1 cellular context compared by ENCODE assay signal in genomic region chr11:72631806-72632731, GRCh38.
TF ChIP-seq lines count a peak whose summit lies in the region.

No MANE protein-coding gene starts in this region.

TF ChIP-seq in K562, 482 proteins besides CTCF, POLR2A, EP300 and RAD21 (continued from another document and continues in another):
- no peak for TF ChIP-seq VEZF1 (CRISPR knock-in tag; IDR thresholded peaks at IDR 0.05)
- TF ChIP-seq RNF2 (IDR thresholded peaks at IDR 0.05): 0 out of 2 replicates have a peak, but pooled peaks have one; percentile 13
- no peak for TF ChIP-seq RB1 (IDR thresholded peaks at IDR 0.05; ENCODE audit: low read depth)
- TF ChIP-seq MCM5 (IDR thresholded peaks at IDR 0.05; ENCODE audit: low read depth): no peak
- TF ChIP-seq CHD2 (IDR thresholded peaks at IDR 0.05; ENCODE audit: low read depth, low read length): no peak
- TF ChIP-seq ZNF592 (IDR thresholded peaks at IDR 0.05): peak; percentile 95
- TF ChIP-seq TAF15 (IDR thresholded peaks at IDR 0.05; ENCODE audit: low read depth, low read length): no peak
- TF ChIP-seq ZFP30 (CRISPR knock-in tag; IDR thresholded peaks at IDR 0.05; ENCODE audit: borderline replicate concordance): no peak
- TF ChIP-seq ZEB2 (IDR thresholded peaks at IDR 0.05): no peak
- no peak for TF ChIP-seq ARID4B (CRISPR knock-in tag; IDR thresholded peaks at IDR 0.05)
- no peak for TF ChIP-seq NUFIP1 (IDR thresholded peaks at IDR 0.05; ENCODE audit: partially characterized antibody)
- no peak for TF ChIP-seq LCOR (CRISPR knock-in tag; IDR thresholded peaks at IDR 0.05)
- TF ChIP-seq MGA (IDR thresholded peaks at IDR 0.05): peak; percentile 76
- no peak for TF ChIP-seq TARDBP (IDR thresholded peaks at IDR 0.05)
- peak; percentile 56; the same call in 1 of the 2 replicates for TF ChIP-seq CREB1 (IDR thresholded peaks at IDR 0.05)
- TF ChIP-seq CREB1 (CRISPR knock-in tag; IDR thresholded peaks at IDR 0.05): no peak
- TF ChIP-seq ZNF175 (CRISPR knock-in tag; IDR thresholded peaks at IDR 0.05; ENCODE audit: low read depth): peak; percentile 64; the same call in 1 of the 2 replicates
- no peak for TF ChIP-seq KDM4B (IDR thresholded peaks at IDR 0.05; ENCODE audit: borderline replicate concordance in 2 of 2, low read depth in 1 of 2)
- TF ChIP-seq PRMT5 (CRISPR knock-in tag; IDR thresholded peaks at IDR 0.05): no peak
- no peak for TF ChIP-seq ZBTB8A (IDR thresholded peaks at IDR 0.05; ENCODE audit: partially characterized antibody)
- no peak for TF ChIP-seq ZNF347 (CRISPR knock-in tag; IDR thresholded peaks at IDR 0.05; ENCODE audit: low read depth)
- no peak for TF ChIP-seq BCL6 (CRISPR knock-in tag; IDR thresholded peaks at IDR 0.05)
- TF ChIP-seq CEBPB (tag; IDR thresholded peaks at IDR 0.05): no peak
- no peak for TF ChIP-seq MAFF (IDR thresholded peaks at IDR 0.05; ENCODE audit: low read length)
- TF ChIP-seq LEF1 (IDR thresholded peaks at IDR 0.05): peak; percentile 61; the same call in 1 of the 2 replicates
- no peak for TF ChIP-seq NR2C2 (CRISPR knock-in tag; IDR thresholded peaks at IDR 0.05)
- peak; percentile 70 for TF ChIP-seq NR2C2 (tag; IDR thresholded peaks at IDR 0.05)
- peak; percentile 49; the same call in 1 of the 2 replicates for TF ChIP-seq L3MBTL2 (IDR thresholded peaks at IDR 0.05)
- TF ChIP-seq ELF2 (CRISPR knock-in tag; IDR thresholded peaks at IDR 0.05): no peak
- no peak for TF ChIP-seq USF2 (CRISPR knock-in tag; IDR thresholded peaks at IDR 0.05)
- TF ChIP-seq PRDM10 (IDR thresholded peaks at IDR 0.05; ENCODE audit: partially characterized antibody): peak; percentile 14
- no peak for TF ChIP-seq CBX8 (IDR thresholded peaks at IDR 0.05; ENCODE audit: borderline replicate concordance, extremely low read depth, low read depth, low read length, poor library complexity, severe bottlenecking)
- TF ChIP-seq ZNF253 (CRISPR knock-in tag; conservative IDR thresholded peaks at IDR 0.05): no peak
